ENCODE assay signal across 16 cellular contexts in the genomic region with DNA sequence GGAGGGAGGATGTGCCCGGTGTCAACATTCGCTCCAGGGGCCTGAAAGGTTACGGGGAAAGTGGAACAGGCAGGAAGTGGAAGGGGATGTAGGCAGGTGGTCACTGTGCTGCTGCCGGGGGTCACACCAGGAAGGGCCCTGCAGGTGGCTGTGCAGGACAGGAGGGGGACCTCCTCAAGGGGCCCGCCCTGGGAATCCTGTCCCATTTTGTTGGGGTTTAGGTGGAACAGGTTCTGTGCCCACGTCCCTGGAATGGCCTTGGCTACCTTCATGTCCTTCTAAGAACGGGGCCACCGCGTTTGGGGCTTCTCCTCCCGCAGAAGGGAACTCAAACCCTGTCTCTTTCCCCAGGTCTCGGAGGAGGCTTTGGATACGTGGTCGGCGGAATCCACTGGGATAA. TPM values are rescaled to one million over a fixed set of nuclear protein-coding genes. Genes with fewer than 3 reads are reported as not detected.
A peak's percentile ranks its signal among the peaks of the same experiment; 100 is the strongest.
DNase-seq lines count a peak whose midpoint lies in the region; ATAC-seq, FAIRE-seq and TF ChIP-seq lines count a peak whose summit lies in the region.
"Had no signal": no experiment of that assay in that cellular context is flagged by ENCODE, and none has a peak within 500 bp of the region (broad histone marks: within the 10 kb centered on the region; RNA-seq: fewer than 3 reads in every experiment).

No MANE protein-coding gene starts in this region.

- H3K4me3 Mint-ChIP-seq in stimulated activated effector memory CD8-positive, alpha-beta T cell treated with anti-CD3 and anti-CD28 coated beads, Interleukin-12 subunit alpha, Interleukin-12 subunit beta, amount 100 ng/mL, for 72 hours: no peak overlapping the region

- no peaks in the 10 kb centered on the region for H4K20me1 ChIP-seq in H1 (replicated peaks in 1 of 2; ENCODE audit: control insufficient read depth in 1 of 2, insufficient read depth in 2 of 2, low read length in 2 of 2)

- H3K27me3 ChIP-seq in H7 (ENCODE audit: control insufficient read depth, insufficient read depth, low read length): no peaks in the 10 kb centered on the region
- no peaks in the 10 kb centered on the region for H3K27me3 ChIP-seq in H1 (replicated peaks in 1 of 4; ENCODE audit: control insufficient read depth in 3 of 4, extremely low read depth in 1 of 4, insufficient read depth in 3 of 4, low read length in 3 of 4)
- H3K27me3 ChIP-seq in neuronal stem cell (ENCODE audit: control insufficient read depth in 3 of 3, insufficient read depth in 3 of 3, low read depth in 1 of 3, low read length in 3 of 3): no peaks in the 10 kb centered on the region
- no peaks in the 10 kb centered on the region for H3K27me3 ChIP-seq in stomach
- H3K27me3 ChIP-seq: BE2C had no signal

- H3K9ac ChIP-seq in H1 (replicated peaks in 1 of 4; ENCODE audit: extremely low read depth in 1 of 4, low read depth in 3 of 4, low read length in 3 of 4) (no peak overlapping the region), neuronal stem cell (ENCODE audit: low read depth, low read length, poor library complexity) (no peak overlapping the region), kidney (ENCODE audit: low read length in 2 of 2) (no peak overlapping the region)

- no peak overlapping the region; the same call in 1 of the 2 replicates for H4K8ac ChIP-seq in H1 (ENCODE audit: extremely low read depth, insufficient read depth, low read length)
- H4K8ac ChIP-seq in neuronal stem cell (ENCODE audit: low read depth, low read length): no peak overlapping the region

- H3K27ac ChIP-seq in H1 (ENCODE audit: low read depth, low read length): no peak overlapping the region
- no peak overlapping the region for H3K27ac ChIP-seq in neuronal stem cell (replicated peaks; ENCODE audit: low read length)
- H3K27ac ChIP-seq in stomach: no peak overlapping the region
- no peak overlapping the region for H3K27ac ChIP-seq in kidney (ENCODE audit: low read depth in 2 of 2, low read length in 2 of 2)
- H3K27ac ChIP-seq: A549, HL-60 had no signal

- intact Hi-C loops in stomach (cut with DNase I; ENCODE audit: low total_unique reads): no loop called here
- intact Hi-C loops in kidney (cut with DNase I): no loop called here

- no peak overlapping the region for H2AFZ ChIP-seq in H1 (ENCODE audit: low read length)
- no peak overlapping the region for H2AFZ ChIP-seq in neuronal stem cell (ENCODE audit: low read length)

- no peak overlapping the region for H3K4me2 ChIP-seq in H1 (ENCODE audit: insufficient read depth in 1 of 2, low read depth in 2 of 2, low read length in 2 of 2)
- H3K4me2 ChIP-seq in neuronal stem cell (ENCODE audit: insufficient read depth, low read length, poor library complexity, severe bottlenecking): no peak overlapping the region
- H3K4me2 ChIP-seq: A549 had no signal

- H4K5ac ChIP-seq in H1 (ENCODE audit: insufficient read length, low read depth, low read length): no peak overlapping the region

- TF ChIP-seq CTCF in H1 (IDR thresholded peaks at IDR 0.05; ENCODE audit: control extremely low read depth in 1 of 3, insufficient read depth in 1 of 3, low read depth in 1 of 3, low read length in 3 of 3) (no peak), stomach (IDR thresholded peaks at IDR 0.05) (no peak), kidney (IDR thresholded peaks at IDR 0.05; ENCODE audit: borderline replicate concordance, extremely low read depth, insufficient read depth) (no peak)

- POLR2A ChIA-PET in H1 (lab: Charles Lee; ENCODE audit: partially characterized antibody): interaction anchor here (0.9 kb wide), 1 partner anchor 17 kb away, joined by 3 read pairs; no protein-coding TSS in a partner anchor

- no peaks in the 10 kb centered on the region for H3K23me2 ChIP-seq in H1 (ENCODE audit: low read depth, low read length)

- DNase-seq in H7 (peak; percentile 47), H1 (ENCODE audit: low read depth in 1 of 2, low spot score in 2 of 2) (no peak), neuronal stem cell (ENCODE audit: low spot score) (no peak), stomach (no peak), kidney (no peak)
- DNase-seq in stimulated activated effector memory CD8-positive, alpha-beta T cell treated with anti-CD3 and anti-CD28 coated beads, Interleukin-12 subunit alpha, Interleukin-12 subunit beta, amount 100 ng/mL, for 72 hours (ENCODE audit: low spot score in 2 of 2): no peak
- DNase-seq: Caco-2; CD8-positive, alpha-beta memory T cell; DND-41; GDM1; GOT3 had no signal

- H2BK20ac ChIP-seq in H1 (ENCODE audit: low read length): no peak overlapping the region

- no peak overlapping the region for H3K23ac ChIP-seq in H1 (ENCODE audit: insufficient read length)
- H3K23ac ChIP-seq in neuronal stem cell (ENCODE audit: low read depth, low read length, poor library complexity): peak overlapping the region; percentile 96

- H3K18ac ChIP-seq in H1 (ENCODE audit: extremely low read depth, low read length) (no peak overlapping the region), neuronal stem cell (ENCODE audit: low read length) (peak overlapping the region; percentile 67)

- no peak overlapping the region for H2BK120ac ChIP-seq in H1 (replicated peaks; ENCODE audit: low read depth, low read length)
- no peak overlapping the region for H2BK120ac ChIP-seq in neuronal stem cell (ENCODE audit: low read depth, low read length)

- H2AK5ac ChIP-seq in H1 (ENCODE audit: low read depth, low read length) (no peak overlapping the region), neuronal stem cell (ENCODE audit: low read depth, low read length) (peak overlapping the region; percentile 49)

- CTCF ChIA-PET in H1 (lab: Charles Lee; ENCODE audit: partially characterized antibody): interaction anchor here (1.0 to 4.1 kb wide), 6 partner anchors 12 to 346 kb away, joined by 3 to 30 read pairs (median 5); a partner anchor contains a TSS

- H3K4me3 ChIP-seq in H7 (ENCODE audit: insufficient read depth, low read depth, low read length) (no peak overlapping the region), H1 (ENCODE audit: extremely low read depth in 1 of 4, insufficient read depth in 2 of 4, low read depth in 3 of 4, low read length in 4 of 4) (no peak overlapping the region), neuronal stem cell (ENCODE audit: low read length in 2 of 2) (no peak overlapping the region), stomach (no peak overlapping the region), kidney (ENCODE audit: low read length in 2 of 2) (no peak overlapping the region)
- H3K4me3 ChIP-seq: A549 had no signal

- H3K27ac Mint-ChIP-seq in stimulated activated effector memory CD8-positive, alpha-beta T cell treated with anti-CD3 and anti-CD28 coated beads, Interleukin-12 subunit alpha, Interleukin-12 subunit beta, amount 100 ng/mL, for 72 hours: no peak overlapping the region
- H3K27ac Mint-ChIP-seq: CD8-positive, alpha-beta memory T cell had no signal

- 0 out of 2 replicates have a peak overlapping the region, but pooled peaks have one; percentile 9 for H2BK12ac ChIP-seq in H1 (ENCODE audit: low read depth, low read length)
- H2BK12ac ChIP-seq in neuronal stem cell (ENCODE audit: low read length): no peak overlapping the region

- H3K36me3 ChIP-seq in H7 (replicated peaks; ENCODE audit: control insufficient read depth, insufficient read depth, low read length) (no peaks in the 10 kb centered on the region), H1 (ENCODE audit: control insufficient read depth in 2 of 4, insufficient read depth in 4 of 4, low read length in 3 of 4) (no peaks in the 10 kb centered on the region), neuronal stem cell (replicated peaks in 1 of 2; ENCODE audit: control insufficient read depth in 2 of 2, insufficient read depth in 2 of 2, low read length in 2 of 2) (no peaks in the 10 kb centered on the region), stomach (peaks cover 5 to 48% (median 11%) of the 10 kb centered on the region in 4 donors), kidney (ENCODE audit: control insufficient read depth in 1 of 2, insufficient read depth in 2 of 2, low read length in 2 of 2) (no peaks in the 10 kb centered on the region)
- H3K36me3 ChIP-seq: BE2C had no signal

- FAIRE-seq in H1 (lab: Jason Lieb, UNC): no peak
- no peak for FAIRE-seq in kidney (lab: Jason Lieb, UNC)
- FAIRE-seq: A549, GM12892 had no signal

- H3K79me1 ChIP-seq in H1 (ENCODE audit: low read depth, low read length) (no peaks in the 10 kb centered on the region), neuronal stem cell (ENCODE audit: low read depth, low read length) (no peaks in the 10 kb centered on the region)

- no peak overlapping the region for H4K91ac ChIP-seq in H1 (replicated peaks; ENCODE audit: insufficient read length, low read length)
- H4K91ac ChIP-seq in neuronal stem cell (ENCODE audit: low read depth, low read length, poor library complexity): no peak overlapping the region

- ATAC-seq in stimulated activated effector memory CD8-positive, alpha-beta T cell treated with anti-CD3 and anti-CD28 coated beads, Interleukin-12 subunit alpha, Interleukin-12 subunit beta, amount 100 ng/mL, for 72 hours: no peak
- no peak for ATAC-seq in HG03520 (IDR thresholded peaks at IDR 0.05; ENCODE audit: unreplicated experiment)

- no peaks in the 10 kb centered on the region for H3K79me2 ChIP-seq in H1 (ENCODE audit: control insufficient read depth in 1 of 2, insufficient read depth in 2 of 2, low read length in 2 of 2)

- H2BK15ac ChIP-seq in H1 (ENCODE audit: low read length) (no peak overlapping the region), neuronal stem cell (ENCODE audit: low read length) (peak overlapping the region; percentile 31)

- TF ChIP-seq POLR2A in H1 (IDR thresholded peaks at IDR 0.05; ENCODE audit: control extremely low read depth in 1 of 2, low read depth in 2 of 2, low read length in 2 of 2) (no peak), stomach (IDR thresholded peaks at IDR 0.05) (no peak)

- H3K56ac ChIP-seq in H1 (replicated peaks; ENCODE audit: insufficient read length, low read depth, low read length): no peak overlapping the region

- H2BK5ac ChIP-seq in H1 (ENCODE audit: low read depth, low read length) (no peak overlapping the region), neuronal stem cell (ENCODE audit: low read length) (no peak overlapping the region)

- TF ChIP-seq EP300 in H1 (IDR thresholded peaks at IDR 0.05; ENCODE audit: borderline replicate concordance in 1 of 2, low read depth in 2 of 2, low read length in 2 of 2) (no peak), stomach (IDR thresholded peaks at IDR 0.05) (no peak)

- WGBS in H1 (ENCODE audit: extremely low coverage in 1 of 2, insufficient coverage in 1 of 2, insufficient read length in 1 of 2, insufficient replicate concordance in 2 of 2, low coverage in 1 of 2, low lambda C conversion rate in 2 of 2, missing lambda C conversion rate in 1 of 2), 2 experiments: 76% methylated on average over 9 of the region's 14 CpGs; no CpG with 5 or more reads in 1 of the 2 experiments
- no CpG with 5 or more reads among the region's 14 CpGs for WGBS in neuronal stem cell (ENCODE audit: extremely low coverage in 2 of 2, insufficient read length in 2 of 2, insufficient replicate concordance in 1 of 2), 2 donors
- WGBS in stomach, 5 donors: 85 to 92% (median 89%) methylated on average over 14 of the region's 14 CpGs

- H3K36me3 Mint-ChIP-seq in stimulated activated effector memory CD8-positive, alpha-beta T cell treated with anti-CD3 and anti-CD28 coated beads, Interleukin-12 subunit alpha, Interleukin-12 subunit beta, amount 100 ng/mL, for 72 hours: no peaks in the 10 kb centered on the region

- no peaks in the 10 kb centered on the region; a peak in 1 of 7 replicates for H3K4me1 ChIP-seq in H1 (replicated peaks in 1 of 4; ENCODE audit: control insufficient read depth in 3 of 4, insufficient read depth in 4 of 4, low read length in 3 of 4)
- no peaks in the 10 kb centered on the region for H3K4me1 ChIP-seq in neuronal stem cell (ENCODE audit: control insufficient read depth in 2 of 2, insufficient read depth in 1 of 2, low read depth in 1 of 2, low read length in 2 of 2)
- no peaks in the 10 kb centered on the region for H3K4me1 ChIP-seq in stomach
- no peaks in the 10 kb centered on the region for H3K4me1 ChIP-seq in kidney (ENCODE audit: control insufficient read depth in 1 of 2, insufficient read depth in 1 of 2, low read depth in 1 of 2, low read length in 2 of 2)
- H3K4me1 ChIP-seq: A549, BE2C, Caco-2 had no signal

- no peaks in the 10 kb centered on the region for H3K4me1 Mint-ChIP-seq in stimulated activated effector memory CD8-positive, alpha-beta T cell treated with anti-CD3 and anti-CD28 coated beads, Interleukin-12 subunit alpha, Interleukin-12 subunit beta, amount 100 ng/mL, for 72 hours
- H3K4me1 Mint-ChIP-seq: CD8-positive, alpha-beta memory T cell had no signal

- no peaks in the 10 kb centered on the region for H3K9me3 ChIP-seq in H1 (ENCODE audit: insufficient read depth in 2 of 2, low read depth in 1 of 2, low read length in 1 of 2)
- H3K9me3 ChIP-seq in neuronal stem cell (replicated peaks in 1 of 2; ENCODE audit: control insufficient read depth in 2 of 2, insufficient read depth in 1 of 2, low read depth in 1 of 2, low read length in 2 of 2): no peaks in the 10 kb centered on the region
- no peaks in the 10 kb centered on the region for H3K9me3 ChIP-seq in stomach
- no peaks in the 10 kb centered on the region for H3K9me3 ChIP-seq in kidney (ENCODE audit: control insufficient read depth in 1 of 2, low read length in 2 of 2)
- H3K9me3 ChIP-seq: A549, BE2C, Caco-2 had no signal

- H3K14ac ChIP-seq in H1 (ENCODE audit: insufficient read length) (no peak overlapping the region), neuronal stem cell (ENCODE audit: low read length) (peak overlapping the region; percentile 42)

- TF ChIP-seq RAD21 in H1 (IDR thresholded peaks at IDR 0.05 in 1 of 2, conservative IDR thresholded peaks at IDR 0.05 in 1 of 2; ENCODE audit: low read depth in 2 of 2, low read length in 2 of 2): no peak

- no peaks in the 10 kb centered on the region for H3K9me3 Mint-ChIP-seq in stimulated activated effector memory CD8-positive, alpha-beta T cell treated with anti-CD3 and anti-CD28 coated beads, Interleukin-12 subunit alpha, Interleukin-12 subunit beta, amount 100 ng/mL, for 72 hours
- H3K9me3 Mint-ChIP-seq: CD8-positive, alpha-beta memory T cell had no signal

- no peak overlapping the region for H3K4ac ChIP-seq in H1 (replicated peaks; ENCODE audit: insufficient read length, low read depth, low read length)
- H3K4ac ChIP-seq in neuronal stem cell (ENCODE audit: low read length): no peak overlapping the region

RNA-seq across cellular contexts. Expression of a gene that starts 11.9 kb away (rescaled TPM):
- total RNA-seq in H7 (2014; rRNA removed; shearing (Covaris generic)): 0.90 and 1.0 TPM in 2 replicates
- 1.6 and 1.7 TPM in 2 replicates for total RNA-seq in H1 (2021; fragmentation: NEBNext Ultra II Directional; extraction: Animal tissue kit (Norgen Biotek cat#: 25700))
- polyA plus RNA-seq in H1 (2011; rRNA removed): 1.0 and 1.6 TPM in 2 replicates
- 0.96 TPM for polyA plus RNA-seq in H1 (2011; cell fraction: cytosol; rRNA removed)
- 1.5 TPM for polyA plus RNA-seq in H1 (2011; cell fraction: nucleus; rRNA removed)
- 1.6 to 2.1 TPM (median 1.8 TPM) in 4 replicates for polyA plus RNA-seq in H1 (2012, experiment 1 of 2)
- 1.8 TPM for polyA plus RNA-seq in H1 (2012, experiment 2 of 2)
- polyA plus RNA-seq in H1 (2013, experiment 1 of 2): 2.7 TPM
- 3.0 TPM for polyA plus RNA-seq in H1 (2013, experiment 2 of 2)
- polyA minus RNA-seq in H1 (2011; rRNA and poly(A)+ RNA removed): 0.32 and 1.1 TPM in 2 replicates
- polyA minus RNA-seq in H1 (2011; cell fraction: cytosol; rRNA and poly(A)+ RNA removed): not detected
- 1.2 TPM for polyA minus RNA-seq in H1 (2011; cell fraction: nucleus; rRNA and poly(A)+ RNA removed)
- 1.7 TPM for polyA plus RNA-seq in neuronal stem cell (2013, experiment 1 of 2)
- polyA plus RNA-seq in neuronal stem cell (2013, experiment 2 of 2): 1.7 TPM
- total RNA-seq in stomach: 1 to 10 TPM in 2 of 5 donors, not detected in 3; 2.4 to 3.0 TPM
- polyA plus RNA-seq in stomach: 1 to 10 TPM; 1.1 to 2.5 (median 1.6) TPM
- 1.8 TPM for total RNA-seq in kidney
- polyA plus RNA-seq in kidney (ENCODE audit: insufficient read depth, low read depth, low replicate concordance): 9.2 TPM
